In genomic region chr1:169711469-169712308, GRCh38 we compare ENCODE assay signal across 8 cellular contexts. TPM values are rescaled to one million over a fixed set of nuclear protein-coding genes. Genes with fewer than 3 reads are reported as not detected.
DNase-seq lines count a peak whose midpoint lies in the region; ATAC-seq and TF ChIP-seq lines count a peak whose summit lies in the region.

TSS of gene SELL (minus strand) at chr1:169711620. CDS start at chr1:169711498, 122 bp downstream.

- H3K36me3 ChIP-seq in sigmoid colon: no peaks in the 10 kb centered on the region

- H3K27ac Mint-ChIP-seq in T-cell: peak within 1 kb of the TSS; percentile 99 to 100

- H3K27ac ChIP-seq in sigmoid colon: no peak within 1 kb of the TSS

- WGBS in sigmoid colon, 2 donors: 6 to 9% methylated on average over 6 of the region's 6 CpGs

- peaks cover 24% of the 10 kb centered on the region for H3K36me3 Mint-ChIP-seq in T-cell

- H3K9me3 ChIP-seq in sigmoid colon: no peaks in the 10 kb centered on the region

- TF ChIP-seq POLR2A in NB4 (IDR thresholded peaks at IDR 0.05; ENCODE audit: extremely low read depth, insufficient read length): no peak
- no peak for TF ChIP-seq POLR2A in sigmoid colon (IDR thresholded peaks at IDR 0.05)

- POLR2A ChIA-PET in T-cell (lab: Charles Lee): interaction anchor here in 1 of 2 donors (0.7 to 1.0 kb wide), 2 partner anchors 17 to 211 kb away, joined by 3 to 4 read pairs; no protein-coding TSS in a partner anchor

- peaks cover 19 to 35% (median 29%) of the 10 kb centered on the region in 3 donors for H3K4me1 Mint-ChIP-seq in T-cell

- DNase-seq in NCI-H1436 (lab: John Stamatoyannopoulos, UW) (peak; percentile 18), NCI-H1436 treated with DMSO at 0.1 percent for 48 hours (lab: John Stamatoyannopoulos, UW) (no peak), NB4 (ENCODE audit: low read depth) (peak; percentile 71), T-cell (peak; percentile 43 to 80 (median 73)), anterior cingulate cortex (lab: John Stamatoyannopoulos, UW) (peak in 31 of 58 donors; percentile 0 to 65 (median 8)), hippocampal formation (lab: John Stamatoyannopoulos, UW) (peak; percentile 42 to 57), sigmoid colon (peak; percentile 65)

- no peaks in the 10 kb centered on the region for H3K27me3 ChIP-seq in sigmoid colon

- peak within 1 kb of the TSS; percentile 88 to 98 (median 91) for H3K4me3 Mint-ChIP-seq in T-cell

- TF ChIP-seq CTCF in NB4 (IDR thresholded peaks at IDR 0.05; ENCODE audit: low read depth, low read length): peak; percentile 80
- TF ChIP-seq CTCF in sigmoid colon (IDR thresholded peaks at IDR 0.05): peak; percentile 18 to 61 (median 58)

- peak within 1 kb of the TSS; percentile 13 for H3K4me3 ChIP-seq in NB4 (ENCODE audit: low read depth, low read length)
- peak within 1 kb of the TSS in 2 of 4 donors; percentile 13 to 31 for H3K4me3 ChIP-seq in sigmoid colon

- intact Hi-C loops in sigmoid colon (cut with DNase I): no loop called here

- H3K27me3 Mint-ChIP-seq in T-cell: peaks cover 3% of the 10 kb centered on the region in 2 donors

- no peak for TF ChIP-seq EP300 in sigmoid colon (IDR thresholded peaks at IDR 0.05)

- H3K4me1 ChIP-seq in sigmoid colon: peaks cover 0 to 6% (median 0%) of the 10 kb centered on the region in 4 donors

- ATAC-seq in HG02623 (IDR thresholded peaks at IDR 0.05; ENCODE audit: unreplicated experiment) (peak; percentile 69), T-cell (replicated peaks in 1 of 4) (peak; percentile 76 to 81 (median 78))

- peaks cover 0 to 6% (median 3%) of the 10 kb centered on the region in 3 donors for H3K9me3 Mint-ChIP-seq in T-cell

- CTCF ChIA-PET in T-cell (lab: Charles Lee): interaction anchor here (0.5 to 3.9 kb wide), 36 partner anchors 10 to 1369 kb away, joined by 3 to 69 read pairs (median 4); partner anchors contain the start of genes F5 (in 2 of the 2), BLZF1 (in 1 of the 2), METTL18 (in 1 of the 2) and NME7 (in 1 of the 2)

RNA-seq across cellular contexts. Expression of gene SELL, which starts in this region (rescaled TPM):
- total RNA-seq in T-cell (100 to 1,000 TPM; 305 to 461 (median 336) TPM), sigmoid colon (1 to 10 TPM in 1 of 4 donors, under 1 TPM in 3; 0.55 to 1.5 (median 0.77) TPM)
- polyA plus RNA-seq in sigmoid colon: 10 to 100 TPM in 1 of 3 donors, 1 to 10 TPM in 2; 1.8 to 62.9 (median 3.2) TPM

Comparison
In these comparisons a context has a peak if more than half of its experiments do, and no peak if none do; other contexts are left out.
1. RNA of gene SELL (total RNA-seq): 305 to 461 TPM in T-cell; 0.55 to 1.5 TPM in sigmoid colon; every median in the first group is over 100 times any median in the second.